Comparison of ENCODE assay signal across 1 cellular context in the genomic region with DNA sequence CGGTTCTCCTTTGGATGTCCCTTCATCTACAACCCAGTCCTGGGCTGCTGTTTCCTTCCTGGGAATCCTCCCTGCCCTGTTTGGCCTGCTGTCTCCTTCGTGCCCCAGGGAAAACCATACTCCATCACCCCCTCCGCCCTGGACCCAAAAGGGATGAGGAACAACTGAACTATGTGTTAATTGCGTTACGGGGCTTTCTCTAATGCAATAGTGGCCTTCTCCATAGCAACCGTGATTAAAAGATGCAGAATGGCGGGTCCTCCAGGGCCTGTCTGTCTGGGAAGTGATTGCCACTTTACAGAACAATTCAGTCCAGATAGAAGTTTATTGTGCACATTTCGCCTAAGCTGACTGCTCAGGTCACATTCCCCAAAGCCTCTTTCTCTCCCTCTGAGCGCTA.
TF ChIP-seq lines count a peak whose summit lies in the region.

No MANE protein-coding gene starts in this region.

TF ChIP-seq in WTC11, 78 proteins besides CTCF, POLR2A, EP300 and RAD21 (continued from another document):
- TF ChIP-seq, protein P1, sequence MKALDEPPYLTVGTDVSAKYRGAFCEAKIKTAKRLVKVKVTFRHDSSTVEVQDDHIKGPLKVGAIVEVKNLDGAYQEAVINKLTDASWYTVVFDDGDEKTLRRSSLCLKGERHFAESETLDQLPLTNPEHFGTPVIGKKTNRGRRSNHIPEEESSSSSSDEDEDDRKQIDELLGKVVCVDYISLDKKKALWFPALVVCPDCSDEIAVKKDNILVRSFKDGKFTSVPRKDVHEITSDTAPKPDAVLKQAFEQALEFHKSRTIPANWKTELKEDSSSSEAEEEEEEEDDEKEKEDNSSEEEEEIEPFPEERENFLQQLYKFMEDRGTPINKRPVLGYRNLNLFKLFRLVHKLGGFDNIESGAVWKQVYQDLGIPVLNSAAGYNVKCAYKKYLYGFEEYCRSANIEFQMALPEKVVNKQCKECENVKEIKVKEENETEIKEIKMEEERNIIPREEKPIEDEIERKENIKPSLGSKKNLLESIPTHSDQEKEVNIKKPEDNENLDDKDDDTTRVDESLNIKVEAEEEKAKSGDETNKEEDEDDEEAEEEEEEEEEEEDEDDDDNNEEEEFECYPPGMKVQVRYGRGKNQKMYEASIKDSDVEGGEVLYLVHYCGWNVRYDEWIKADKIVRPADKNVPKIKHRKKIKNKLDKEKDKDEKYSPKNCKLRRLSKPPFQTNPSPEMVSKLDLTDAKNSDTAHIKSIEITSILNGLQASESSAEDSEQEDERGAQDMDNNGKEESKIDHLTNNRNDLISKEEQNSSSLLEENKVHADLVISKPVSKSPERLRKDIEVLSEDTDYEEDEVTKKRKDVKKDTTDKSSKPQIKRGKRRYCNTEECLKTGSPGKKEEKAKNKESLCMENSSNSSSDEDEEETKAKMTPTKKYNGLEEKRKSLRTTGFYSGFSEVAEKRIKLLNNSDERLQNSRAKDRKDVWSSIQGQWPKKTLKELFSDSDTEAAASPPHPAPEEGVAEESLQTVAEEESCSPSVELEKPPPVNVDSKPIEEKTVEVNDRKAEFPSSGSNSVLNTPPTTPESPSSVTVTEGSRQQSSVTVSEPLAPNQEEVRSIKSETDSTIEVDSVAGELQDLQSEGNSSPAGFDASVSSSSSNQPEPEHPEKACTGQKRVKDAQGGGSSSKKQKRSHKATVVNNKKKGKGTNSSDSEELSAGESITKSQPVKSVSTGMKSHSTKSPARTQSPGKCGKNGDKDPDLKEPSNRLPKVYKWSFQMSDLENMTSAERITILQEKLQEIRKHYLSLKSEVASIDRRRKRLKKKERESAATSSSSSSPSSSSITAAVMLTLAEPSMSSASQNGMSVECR (CRISPR knock-in tag; IDR thresholded peaks at IDR 0.05; ENCODE audit: borderline replicate concordance) = no peak
- no peak for TF ChIP-seq FOXJ3 (CRISPR knock-in tag; IDR thresholded peaks at IDR 0.05; ENCODE audit: borderline replicate concordance)
- no peak for TF ChIP-seq ZBTB21 (CRISPR knock-in tag; IDR thresholded peaks at IDR 0.05; ENCODE audit: borderline replicate concordance)
- no peak for TF ChIP-seq ZNF219 (CRISPR knock-in tag; IDR thresholded peaks at IDR 0.05; ENCODE audit: borderline replicate concordance)
- TF ChIP-seq ELF4 (CRISPR knock-in tag; IDR thresholded peaks at IDR 0.05; ENCODE audit: low read depth) = no peak
- TF ChIP-seq IRF2 (CRISPR knock-in tag; IDR thresholded peaks at IDR 0.05; ENCODE audit: borderline replicate concordance, low read depth) = no peak
- TF ChIP-seq, protein P2, sequence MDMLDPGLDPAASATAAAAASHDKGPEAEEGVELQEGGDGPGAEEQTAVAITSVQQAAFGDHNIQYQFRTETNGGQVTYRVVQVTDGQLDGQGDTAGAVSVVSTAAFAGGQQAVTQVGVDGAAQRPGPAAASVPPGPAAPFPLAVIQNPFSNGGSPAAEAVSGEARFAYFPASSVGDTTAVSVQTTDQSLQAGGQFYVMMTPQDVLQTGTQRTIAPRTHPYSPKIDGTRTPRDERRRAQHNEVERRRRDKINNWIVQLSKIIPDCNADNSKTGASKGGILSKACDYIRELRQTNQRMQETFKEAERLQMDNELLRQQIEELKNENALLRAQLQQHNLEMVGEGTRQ (CRISPR knock-in tag; IDR thresholded peaks at IDR 0.05) = no peak
- no peak for TF ChIP-seq SMAD3 (CRISPR knock-in tag; IDR thresholded peaks at IDR 0.05; ENCODE audit: borderline replicate concordance)
- TF ChIP-seq NFATC4 (CRISPR knock-in tag; IDR thresholded peaks at IDR 0.05) = no peak
- TF ChIP-seq RELA (CRISPR knock-in tag; IDR thresholded peaks at IDR 0.05; ENCODE audit: borderline replicate concordance) = no peak
- TF ChIP-seq, protein P3, sequence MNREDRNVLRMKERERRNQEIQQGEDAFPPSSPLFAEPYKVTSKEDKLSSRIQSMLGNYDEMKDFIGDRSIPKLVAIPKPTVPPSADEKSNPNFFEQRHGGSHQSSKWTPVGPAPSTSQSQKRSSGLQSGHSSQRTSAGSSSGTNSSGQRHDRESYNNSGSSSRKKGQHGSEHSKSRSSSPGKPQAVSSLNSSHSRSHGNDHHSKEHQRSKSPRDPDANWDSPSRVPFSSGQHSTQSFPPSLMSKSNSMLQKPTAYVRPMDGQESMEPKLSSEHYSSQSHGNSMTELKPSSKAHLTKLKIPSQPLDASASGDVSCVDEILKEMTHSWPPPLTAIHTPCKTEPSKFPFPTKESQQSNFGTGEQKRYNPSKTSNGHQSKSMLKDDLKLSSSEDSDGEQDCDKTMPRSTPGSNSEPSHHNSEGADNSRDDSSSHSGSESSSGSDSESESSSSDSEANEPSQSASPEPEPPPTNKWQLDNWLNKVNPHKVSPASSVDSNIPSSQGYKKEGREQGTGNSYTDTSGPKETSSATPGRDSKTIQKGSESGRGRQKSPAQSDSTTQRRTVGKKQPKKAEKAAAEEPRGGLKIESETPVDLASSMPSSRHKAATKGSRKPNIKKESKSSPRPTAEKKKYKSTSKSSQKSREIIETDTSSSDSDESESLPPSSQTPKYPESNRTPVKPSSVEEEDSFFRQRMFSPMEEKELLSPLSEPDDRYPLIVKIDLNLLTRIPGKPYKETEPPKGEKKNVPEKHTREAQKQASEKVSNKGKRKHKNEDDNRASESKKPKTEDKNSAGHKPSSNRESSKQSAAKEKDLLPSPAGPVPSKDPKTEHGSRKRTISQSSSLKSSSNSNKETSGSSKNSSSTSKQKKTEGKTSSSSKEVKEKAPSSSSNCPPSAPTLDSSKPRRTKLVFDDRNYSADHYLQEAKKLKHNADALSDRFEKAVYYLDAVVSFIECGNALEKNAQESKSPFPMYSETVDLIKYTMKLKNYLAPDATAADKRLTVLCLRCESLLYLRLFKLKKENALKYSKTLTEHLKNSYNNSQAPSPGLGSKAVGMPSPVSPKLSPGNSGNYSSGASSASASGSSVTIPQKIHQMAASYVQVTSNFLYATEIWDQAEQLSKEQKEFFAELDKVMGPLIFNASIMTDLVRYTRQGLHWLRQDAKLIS (CRISPR knock-in tag; IDR thresholded peaks at IDR 0.05; ENCODE audit: borderline replicate concordance) = no peak
- TF ChIP-seq, protein P4, sequence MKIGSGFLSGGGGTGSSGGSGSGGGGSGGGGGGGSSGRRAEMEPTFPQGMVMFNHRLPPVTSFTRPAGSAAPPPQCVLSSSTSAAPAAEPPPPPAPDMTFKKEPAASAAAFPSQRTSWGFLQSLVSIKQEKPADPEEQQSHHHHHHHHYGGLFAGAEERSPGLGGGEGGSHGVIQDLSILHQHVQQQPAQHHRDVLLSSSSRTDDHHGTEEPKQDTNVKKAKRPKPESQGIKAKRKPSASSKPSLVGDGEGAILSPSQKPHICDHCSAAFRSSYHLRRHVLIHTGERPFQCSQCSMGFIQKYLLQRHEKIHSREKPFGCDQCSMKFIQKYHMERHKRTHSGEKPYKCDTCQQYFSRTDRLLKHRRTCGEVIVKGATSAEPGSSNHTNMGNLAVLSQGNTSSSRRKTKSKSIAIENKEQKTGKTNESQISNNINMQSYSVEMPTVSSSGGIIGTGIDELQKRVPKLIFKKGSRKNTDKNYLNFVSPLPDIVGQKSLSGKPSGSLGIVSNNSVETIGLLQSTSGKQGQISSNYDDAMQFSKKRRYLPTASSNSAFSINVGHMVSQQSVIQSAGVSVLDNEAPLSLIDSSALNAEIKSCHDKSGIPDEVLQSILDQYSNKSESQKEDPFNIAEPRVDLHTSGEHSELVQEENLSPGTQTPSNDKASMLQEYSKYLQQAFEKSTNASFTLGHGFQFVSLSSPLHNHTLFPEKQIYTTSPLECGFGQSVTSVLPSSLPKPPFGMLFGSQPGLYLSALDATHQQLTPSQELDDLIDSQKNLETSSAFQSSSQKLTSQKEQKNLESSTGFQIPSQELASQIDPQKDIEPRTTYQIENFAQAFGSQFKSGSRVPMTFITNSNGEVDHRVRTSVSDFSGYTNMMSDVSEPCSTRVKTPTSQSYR (CRISPR knock-in tag; IDR thresholded peaks at IDR 0.05) = no peak
- TF ChIP-seq, protein P5, sequence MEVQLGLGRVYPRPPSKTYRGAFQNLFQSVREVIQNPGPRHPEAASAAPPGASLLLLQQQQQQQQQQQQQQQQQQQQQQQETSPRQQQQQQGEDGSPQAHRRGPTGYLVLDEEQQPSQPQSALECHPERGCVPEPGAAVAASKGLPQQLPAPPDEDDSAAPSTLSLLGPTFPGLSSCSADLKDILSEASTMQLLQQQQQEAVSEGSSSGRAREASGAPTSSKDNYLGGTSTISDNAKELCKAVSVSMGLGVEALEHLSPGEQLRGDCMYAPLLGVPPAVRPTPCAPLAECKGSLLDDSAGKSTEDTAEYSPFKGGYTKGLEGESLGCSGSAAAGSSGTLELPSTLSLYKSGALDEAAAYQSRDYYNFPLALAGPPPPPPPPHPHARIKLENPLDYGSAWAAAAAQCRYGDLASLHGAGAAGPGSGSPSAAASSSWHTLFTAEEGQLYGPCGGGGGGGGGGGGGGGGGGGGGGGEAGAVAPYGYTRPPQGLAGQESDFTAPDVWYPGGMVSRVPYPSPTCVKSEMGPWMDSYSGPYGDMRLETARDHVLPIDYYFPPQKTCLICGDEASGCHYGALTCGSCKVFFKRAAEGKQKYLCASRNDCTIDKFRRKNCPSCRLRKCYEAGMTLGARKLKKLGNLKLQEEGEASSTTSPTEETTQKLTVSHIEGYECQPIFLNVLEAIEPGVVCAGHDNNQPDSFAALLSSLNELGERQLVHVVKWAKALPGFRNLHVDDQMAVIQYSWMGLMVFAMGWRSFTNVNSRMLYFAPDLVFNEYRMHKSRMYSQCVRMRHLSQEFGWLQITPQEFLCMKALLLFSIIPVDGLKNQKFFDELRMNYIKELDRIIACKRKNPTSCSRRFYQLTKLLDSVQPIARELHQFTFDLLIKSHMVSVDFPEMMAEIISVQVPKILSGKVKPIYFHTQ (CRISPR knock-in tag; IDR thresholded peaks at IDR 0.05) = no peak
TF ChIP-seq in WTC11: peak in this region for 0.
